In genomic region chr7:120089968-120090367, GRCh38 we compare ENCODE assay signal across 15 cellular contexts.
A peak's percentile ranks its signal among the peaks of the same experiment; 100 is the strongest.
DNase-seq lines count a peak whose midpoint lies in the region; ATAC-seq and TF ChIP-seq lines count a peak whose summit lies in the region.
"Had no signal": no experiment of that assay in that cellular context is flagged by ENCODE, and none has a peak within 500 bp of the region (broad histone marks: within the 10 kb centered on the region; RNA-seq: fewer than 3 reads in every experiment).

No MANE protein-coding gene starts in this region.

- DNase-seq in BJ (ENCODE audit: low read depth) (no peak), HEK293T (ENCODE audit: extremely low spot score) (peak; percentile 22), RWPE1 (ENCODE audit: low spot score) (peak; percentile 1), foreskin fibroblast (peak; percentile 1 to 5), retina (no peak), NCI-H69 (lab: John Stamatoyannopoulos, UW) (no peak)
- DNase-seq in activated T-cell treated with anti-CD3 and anti-CD28 coated beads, Interleukin-2, amount 50 U/mL, for 1 hour, result no peak
- DNase-seq: activated CD4-positive, alpha-beta T cell treated with anti-CD3 and anti-CD28 coated beads, Interleukin-2, amount 50 U/mL, for 4 hours; COR-L47; effector memory CD4-positive, alpha-beta T cell; NCI-H345; stimulated activated naive CD8-positive, alpha-beta T cell treated with anti-CD3 and anti-CD28 coated beads, Interleukin-15, Interleukin-2, amounts not matched to agents 100 U/mL and 50 U/mL, for 24 hours had no signal

- peak; percentile 21; the same call in 1 of the 2 replicates for TF ChIP-seq CTCF in BJ (IDR thresholded peaks at IDR 0.05; ENCODE audit: insufficient read depth, low read depth, low read length)
- TF ChIP-seq CTCF in RWPE1 (conservative IDR thresholded peaks at IDR 0.05; ENCODE audit: low read depth), result no peak
- TF ChIP-seq CTCF in foreskin fibroblast (IDR thresholded peaks at IDR 0.05; ENCODE audit: low read depth, low read length), result no peak

- no peak overlapping the region for H3K4me3 ChIP-seq in BJ (ENCODE audit: low read depth, low read length)
- H3K4me3 ChIP-seq in foreskin fibroblast (ENCODE audit: low read depth in 1 of 2, low read length in 2 of 2), result no peak overlapping the region
- H3K4me3 ChIP-seq: SK-N-MC had no signal

- no peaks in the 10 kb centered on the region for H3K36me3 ChIP-seq in BJ (ENCODE audit: control insufficient read depth, insufficient read depth, low read length)

- H3K27ac ChIP-seq in RWPE1, result no peak overlapping the region
- H3K27ac ChIP-seq: SK-N-MC had no signal

- H3K27me3 ChIP-seq in BJ (ENCODE audit: control insufficient read depth, insufficient read depth, low read length), result no peaks in the 10 kb centered on the region

- POLR2A ChIA-PET in BJ (lab: Charles Lee) (no interaction called here), HEK293T (lab: Yijun Ruan, JAX) (no interaction called here), RWPE1 (lab: Yijun Ruan, JAX; ENCODE audit: low non-redundant PET) (no interaction called here)

- CTCF ChIA-PET in BJ (lab: Yijun Ruan, JAX), result interaction anchor here (1.0 kb wide), 1 partner anchor 51 kb away, joined by 3 read pairs; no protein-coding TSS in a partner anchor
- CTCF ChIA-PET in HEK293T (lab: Yijun Ruan, JAX), result no interaction called here
- CTCF ChIA-PET in RWPE1 (lab: Yijun Ruan, JAX), result interaction anchor here (0.6 to 1.1 kb wide), 5 partner anchors 15 to 381 kb away, joined by 3 to 6 read pairs (median 3); no protein-coding TSS in a partner anchor

- no peak for ATAC-seq in esophagus mucosa
- ATAC-seq: activated naive CD4-positive, alpha-beta T cell treated with anti-CD3 and anti-CD28 coated beads, Interleukin-2, amount 50 U/mL, for 72 hours; stimulated activated naive CD8-positive, alpha-beta T cell treated with anti-CD3 and anti-CD28 coated beads, Interleukin-15, Interleukin-2, amounts not matched to agents 100 U/mL and 50 U/mL, for 24 hours had no signal

TF ChIP-seq in HEK293T, 16 proteins besides CTCF, POLR2A, EP300 and RAD21:
- TF ChIP-seq HDGF (IDR thresholded peaks at IDR 0.05; ENCODE audit: borderline replicate concordance) (no peak), FOXA1 (IDR thresholded peaks at IDR 0.05) (no peak), NFRKB (IDR thresholded peaks at IDR 0.05) (no peak), FOXM1 (IDR thresholded peaks at IDR 0.05; ENCODE audit: borderline replicate concordance) (no peak), ELF4 (IDR thresholded peaks at IDR 0.05) (no peak)
- TF ChIP-seq, protein P1, sequence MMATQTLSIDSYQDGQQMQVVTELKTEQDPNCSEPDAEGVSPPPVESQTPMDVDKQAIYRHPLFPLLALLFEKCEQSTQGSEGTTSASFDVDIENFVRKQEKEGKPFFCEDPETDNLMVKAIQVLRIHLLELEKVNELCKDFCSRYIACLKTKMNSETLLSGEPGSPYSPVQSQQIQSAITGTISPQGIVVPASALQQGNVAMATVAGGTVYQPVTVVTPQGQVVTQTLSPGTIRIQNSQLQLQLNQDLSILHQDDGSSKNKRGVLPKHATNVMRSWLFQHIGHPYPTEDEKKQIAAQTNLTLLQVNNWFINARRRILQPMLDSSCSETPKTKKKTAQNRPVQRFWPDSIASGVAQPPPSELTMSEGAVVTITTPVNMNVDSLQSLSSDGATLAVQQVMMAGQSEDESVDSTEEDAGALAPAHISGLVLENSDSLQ (IDR thresholded peaks at IDR 0.05), result no peak

Comparison
In these comparisons a context has a peak if more than half of its experiments do, and no peak if none do; other contexts are left out.
1. DNase-seq: peak in HEK293T (single experiment), RWPE1 (single experiment) and foreskin fibroblast (2 of 2); none in BJ (single experiment), retina (single experiment), activated T-cell treated with anti-CD3 and anti-CD28 coated beads, Interleukin-2, amount 50 U/mL, for 1 hour (single experiment) and NCI-H69 (single experiment).